18 cellular contexts compared by ENCODE assay signal in the genomic region with DNA sequence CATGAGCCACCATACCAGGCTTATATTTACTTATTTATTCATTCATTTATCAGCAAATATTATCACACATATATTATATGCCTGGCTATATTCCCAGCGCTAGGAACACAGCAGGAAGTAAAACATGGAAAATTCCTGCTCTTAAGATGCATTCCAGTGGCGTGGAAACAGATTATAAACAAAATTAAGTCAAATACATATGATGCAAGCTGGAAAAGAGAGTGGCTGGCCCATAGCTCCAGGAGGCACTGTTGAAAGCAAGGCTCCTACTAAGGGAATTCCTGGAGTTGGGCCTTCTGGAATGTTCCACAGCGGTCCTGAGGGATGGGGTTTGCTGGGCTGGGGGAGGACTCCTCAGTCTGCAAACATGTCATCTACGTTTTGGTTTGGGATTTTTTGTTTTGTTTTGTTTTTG. TPM values are rescaled to one million over a fixed set of nuclear protein-coding genes. Genes with fewer than 3 reads are reported as not detected.
DNase-seq lines count a peak whose midpoint lies in the region; ATAC-seq, FAIRE-seq and TF ChIP-seq lines count a peak whose summit lies in the region.
"Had no signal": no experiment of that assay in that cellular context is flagged by ENCODE, and none has a peak within 500 bp of the region (broad histone marks: within the 10 kb centered on the region; RNA-seq: fewer than 3 reads in every experiment).

No MANE protein-coding gene starts in this region.

- H3K79me2 ChIP-seq in HepG2 (ENCODE audit: insufficient read depth, low read length) (peaks cover 74% of the 10 kb centered on the region), SK-N-SH (ENCODE audit: insufficient read depth) (no peaks in the 10 kb centered on the region)

- in situ Hi-C loops in HepG2 (cut with HindIII; ENCODE audit: extremely low pct_ligation_motif_present, low pct_unique_long_range_greater_than_20kb), result no loop called here

- POLR2A ChIA-PET in HepG2 (lab: Yijun Ruan, JAX), result no interaction called here
- POLR2A ChIA-PET in SK-N-SH (lab: Yijun Ruan, JAX), result no interaction called here

- no peak for TF ChIP-seq EP300 in HepG2 (IDR thresholded peaks at IDR 0.05; ENCODE audit: low read depth in 2 of 2, low read length in 2 of 2)
- no peak for TF ChIP-seq EP300 in HepG2 (CRISPR knock-in tag; IDR thresholded peaks at IDR 0.05; ENCODE audit: borderline replicate concordance)
- TF ChIP-seq EP300 in SK-N-SH (IDR thresholded peaks at IDR 0.05; ENCODE audit: borderline replicate concordance in 1 of 2, low read depth in 1 of 2, low read length in 1 of 2), result no peak

- 94% methylated on average over 4 of the region's 4 CpGs for WGBS in HepG2 (ENCODE audit: low lambda C conversion rate)
- WGBS in right lobe of liver (ENCODE audit: insufficient coverage, low coverage, low lambda C conversion rate, missing lambda C conversion rate), result 58% methylated on average over 4 of the region's 4 CpGs
- WGBS in SK-N-SH (ENCODE audit: low lambda C conversion rate), result 71% methylated on average over 4 of the region's 4 CpGs

- intact Hi-C loops in HepG2 (cut with micrococcal nuclease; ENCODE audit: unreplicated experiment), result no loop called here
- intact Hi-C loops in right lobe of liver (cut with DNase I), result no loop called here

- H3K9me3 ChIP-seq in HepG2 (ENCODE audit: low read length) (no peaks in the 10 kb centered on the region), right lobe of liver (no peaks in the 10 kb centered on the region), SK-N-SH (no peaks in the 10 kb centered on the region)

- no peak for FAIRE-seq in HepG2 (lab: Jason Lieb, UNC)

- H3K4me1 ChIP-seq in HepG2 (ENCODE audit: insufficient read depth, low read length) (peaks cover 35% of the 10 kb centered on the region), right lobe of liver (peaks cover 0 to 35% (median 8%) of the 10 kb centered on the region in 4 donors), SK-N-SH (ENCODE audit: control insufficient read depth in 1 of 2, insufficient read depth in 2 of 2, low read depth in 1 of 2, low read length in 1 of 2) (peaks cover 4 to 9% of the 10 kb centered on the region in 2 experiments)

- CTCF ChIA-PET in HepG2 (lab: Yijun Ruan, JAX; ENCODE audit: low intra/inter-chr PET ratio, low total read pairs), result no interaction called here
- CTCF ChIA-PET in SK-N-SH (lab: Yijun Ruan, JAX), result interaction anchor here (1.0 kb wide), 1 partner anchor 15 kb away, joined by 3 read pairs; no protein-coding TSS in a partner anchor

- H4K20me1 ChIP-seq in HepG2 (ENCODE audit: insufficient read depth, low read length), result no peaks in the 10 kb centered on the region
- no peaks in the 10 kb centered on the region for H4K20me1 ChIP-seq in SK-N-SH (ENCODE audit: insufficient read depth)

- no peaks in the 10 kb centered on the region; a peak in 2 of 5 replicates for H3K36me3 ChIP-seq in HepG2 (replicated peaks in 1 of 2; ENCODE audit: control insufficient read depth in 1 of 2, insufficient read depth in 2 of 2, low read length in 2 of 2)
- no peaks in the 10 kb centered on the region for H3K36me3 ChIP-seq in right lobe of liver
- H3K36me3 ChIP-seq in SK-N-SH (replicated peaks in 1 of 2; ENCODE audit: control insufficient read depth in 1 of 2, insufficient read depth in 2 of 2, low read length in 1 of 2), result no peaks in the 10 kb centered on the region

- no peak for DNase-seq in HepG2 (ENCODE audit: low spot score)
- no peak for DNase-seq in right lobe of liver
- peak; percentile 44 for DNase-seq in dermis blood vessel endothelial cell
- peak; percentile 33 for DNase-seq in mesenteric fat pad (ENCODE audit: low spot score)
- no peak for DNase-seq in SK-N-SH
- DNase-seq in NCI-H524 (lab: John Stamatoyannopoulos, UW), result no peak
- DNase-seq in stimulated activated CD4-positive, alpha-beta T cell treated with anti-CD3 and anti-CD28 coated beads, Interleukin-2, amount 100 ng/mL, for 24 hours, result no peak
- DNase-seq: activated B cell treated with CpG ODN at 0.5 μM for 24 hours; activated CD8-positive, alpha-beta memory T cell treated with anti-CD3 and anti-CD28 coated beads for 24 hours; caudate nucleus; CD8-positive, alpha-beta memory T cell; foreskin melanocyte; NCI-H1436 treated with DMSO at 0.1 percent for 48 hours; T-cell had no signal

- H3K4me3 ChIP-seq in HepG2 (replicated peaks in 1 of 3; ENCODE audit: insufficient read depth in 1 of 3, low read depth in 2 of 3, low read length in 3 of 3) (no peak overlapping the region), right lobe of liver (no peak overlapping the region), SK-N-SH (ENCODE audit: low read depth in 2 of 2, low read length in 1 of 2) (no peak overlapping the region)
- H3K4me3 ChIP-seq: skin epidermis had no signal

- H3K9ac ChIP-seq in HepG2 (ENCODE audit: insufficient read depth, low read depth, low read length) (no peak overlapping the region), SK-N-SH (no peak overlapping the region)
- H3K9ac ChIP-seq: parathyroid adenoma had no signal

- BruUV-seq in HepG2 (replicated peaks; lab: Mats Ljungman, UMichigan), result no TSS peak

- no peaks in the 10 kb centered on the region for H3K9me2 ChIP-seq in SK-N-SH

- TF ChIP-seq CTCF in HepG2 (CRISPR knock-in tag; IDR thresholded peaks at IDR 0.05) (no peak), right lobe of liver (IDR thresholded peaks at IDR 0.05) (no peak), SK-N-SH (IDR thresholded peaks at IDR 0.05) (no peak)

- no peak overlapping the region for H3K4me2 ChIP-seq in HepG2 (ENCODE audit: low read depth, low read length)
- no peak overlapping the region for H3K4me2 ChIP-seq in SK-N-SH

- TF ChIP-seq RAD21 in HepG2 (CRISPR knock-in tag; IDR thresholded peaks at IDR 0.05) (no peak), SK-N-SH (IDR thresholded peaks at IDR 0.05; ENCODE audit: low read length) (no peak)

- no peak for ATAC-seq in HepG2
- ATAC-seq in right lobe of liver, result no peak
- ATAC-seq in HG03520 (IDR thresholded peaks at IDR 0.05; ENCODE audit: unreplicated experiment), result no peak
- ATAC-seq: left lobe of liver, T-cell had no signal

- no peak overlapping the region for H2AFZ ChIP-seq in HepG2 (ENCODE audit: low read length)
- H2AFZ ChIP-seq in SK-N-SH (ENCODE audit: low read depth), result no peak overlapping the region
- H2AFZ ChIP-seq: parathyroid adenoma had no signal

- no peaks in the 10 kb centered on the region for H3K27me3 ChIP-seq in HepG2 (ENCODE audit: control insufficient read depth in 1 of 2, insufficient read depth in 2 of 2, low read length in 2 of 2)
- H3K27me3 ChIP-seq in right lobe of liver, result no peaks in the 10 kb centered on the region
- no peaks in the 10 kb centered on the region for H3K27me3 ChIP-seq in SK-N-SH (ENCODE audit: insufficient read depth)

- H3K27ac ChIP-seq in HepG2 (ENCODE audit: extremely low read length, insufficient read depth, low read length), result no peak overlapping the region
- no peak overlapping the region for H3K27ac ChIP-seq in right lobe of liver
- H3K27ac ChIP-seq in SK-N-SH (ENCODE audit: low read depth in 2 of 2, low read length in 1 of 2), result no peak overlapping the region
- H3K27ac ChIP-seq: parathyroid adenoma, skin epidermis had no signal

- H3F3A ChIP-seq in SK-N-SH (replicated peaks; ENCODE audit: insufficient read depth), result no peaks in the 10 kb centered on the region

- TF ChIP-seq POLR2A in HepG2 (IDR thresholded peaks at IDR 0.05; ENCODE audit: insufficient read depth in 1 of 2, low read depth in 2 of 2, low read length in 2 of 2), result no peak
- TF ChIP-seq POLR2A in right lobe of liver (IDR thresholded peaks at IDR 0.05), result no peak

TF ChIP-seq in HepG2, 621 proteins besides CTCF, POLR2A, EP300 and RAD21 (continues in another document):
- no peak for TF ChIP-seq ZNF496 (CRISPR knock-in tag; IDR thresholded peaks at IDR 0.05; ENCODE audit: insufficient replicate concordance)

TF ChIP-seq in SK-N-SH, 30 proteins besides CTCF, POLR2A, EP300 and RAD21 (continues in another document):
- TF ChIP-seq, protein P1, sequence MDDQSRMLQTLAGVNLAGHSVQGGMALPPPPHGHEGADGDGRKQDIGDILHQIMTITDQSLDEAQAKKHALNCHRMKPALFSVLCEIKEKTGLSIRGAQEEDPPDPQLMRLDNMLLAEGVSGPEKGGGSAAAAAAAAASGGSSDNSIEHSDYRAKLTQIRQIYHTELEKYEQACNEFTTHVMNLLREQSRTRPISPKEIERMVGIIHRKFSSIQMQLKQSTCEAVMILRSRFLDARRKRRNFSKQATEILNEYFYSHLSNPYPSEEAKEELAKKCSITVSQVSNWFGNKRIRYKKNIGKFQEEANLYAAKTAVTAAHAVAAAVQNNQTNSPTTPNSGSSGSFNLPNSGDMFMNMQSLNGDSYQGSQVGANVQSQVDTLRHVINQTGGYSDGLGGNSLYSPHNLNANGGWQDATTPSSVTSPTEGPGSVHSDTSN (IDR thresholded peaks at IDR 0.05), result no peak

RNA-seq across cellular contexts. Expression of a gene that starts 18.4 kb away (rescaled TPM):
- total RNA-seq in HepG2 (2016; rRNA removed; fragmentation: Illumina TruSeq; extraction: Trizol), result 9.6 and 11.2 TPM in 2 replicates
- 6.9 and 7.1 TPM in 2 replicates for total RNA-seq in HepG2 (2016; cell fraction: cytosol; rRNA removed; fragmentation: Illumina TruSeq; extraction: Trizol; ENCODE audit: low read depth)
- total RNA-seq in HepG2 (2016; cell fraction: insoluble cytoplasmic fraction; rRNA removed; fragmentation: Illumina TruSeq; extraction: Trizol), result 7.0 and 12.1 TPM in 2 replicates
- total RNA-seq in HepG2 (2016; cell fraction: membrane; rRNA removed; fragmentation: Illumina TruSeq; extraction: Trizol), result 4.4 and 4.6 TPM in 2 replicates
- 15.9 and 17.5 TPM in 2 replicates for total RNA-seq in HepG2 (2016; cell fraction: nucleus; rRNA removed; fragmentation: Illumina TruSeq; extraction: Trizol)
- polyA plus RNA-seq in HepG2 (2011; rRNA removed), result 13.6 and 13.9 TPM in 2 replicates
- 15.9 and 17.7 TPM in 2 replicates for polyA plus RNA-seq in HepG2 (2011; cell fraction: cytosol; rRNA removed)
- polyA plus RNA-seq in HepG2 (2011; cell fraction: nucleus; rRNA removed), result 26.9 and 30.6 TPM in 2 replicates
- 15.9 and 19.6 TPM in 2 replicates for polyA plus RNA-seq in HepG2 (2012)
- 0.63 and 1.1 TPM in 2 replicates for polyA plus RNA-seq in HepG2 (2016; cell fraction: cytosol; fragmentation: Illumina TruSeq; extraction: Trizol; ENCODE audit: low read depth)
- 5.6 and 8.0 TPM in 2 replicates for polyA plus RNA-seq in HepG2 (2016; cell fraction: insoluble cytoplasmic fraction; fragmentation: Illumina TruSeq; extraction: Trizol; ENCODE audit: low read depth)
- polyA plus RNA-seq in HepG2 (2016; cell fraction: membrane; fragmentation: Illumina TruSeq; extraction: Trizol; ENCODE audit: low read depth), result 2.0 and 2.1 TPM in 2 replicates
- polyA plus RNA-seq in HepG2 (2016; cell fraction: nucleus; fragmentation: Illumina TruSeq; extraction: Trizol; ENCODE audit: insufficient read depth, low read depth), result 16.3 and 17.4 TPM in 2 replicates
- 21.8 and 108 TPM in 2 replicates for polyA minus RNA-seq in HepG2 (2011; rRNA and poly(A)+ RNA removed; ENCODE audit: low replicate concordance)
- polyA minus RNA-seq in HepG2 (2011; cell fraction: cytosol; rRNA and poly(A)+ RNA removed), result 53.6 and 62.1 TPM in 2 replicates
- 33.7 and 36.4 TPM in 2 replicates for polyA minus RNA-seq in HepG2 (2011; cell fraction: nucleus; rRNA and poly(A)+ RNA removed)
- 10 to 100 TPM; 17.3 to 41.5 (median 25.6) TPM for total RNA-seq in right lobe of liver
- 18.5 and 19.4 TPM in 2 replicates for total RNA-seq in dermis blood vessel endothelial cell
- 11.7 TPM for total RNA-seq in mesenteric fat pad
- polyA plus RNA-seq in SK-N-SH (2012; rRNA removed), result 2.7 and 5.2 TPM in 2 replicates
- polyA plus RNA-seq in SK-N-SH (2012; cell fraction: cytosol; rRNA removed), result 2.6 and 3.4 TPM in 2 replicates
- 4.6 and 5.0 TPM in 2 replicates for polyA plus RNA-seq in SK-N-SH (2012; cell fraction: nucleus; rRNA removed)

Comparison
In these comparisons a context has a peak if more than half of its experiments do, and no peak if none do; other contexts are left out.
1. DNase-seq: peak in dermis blood vessel endothelial cell (single experiment) and mesenteric fat pad (single experiment); none in HepG2 (single experiment), right lobe of liver (0 of 3), SK-N-SH (single experiment), NCI-H524 (0 of 2) and stimulated activated CD4-positive, alpha-beta T cell treated with anti-CD3 and anti-CD28 coated beads, Interleukin-2, amount 100 ng/mL, for 24 hours (0 of 2).